In the genomic region with DNA sequence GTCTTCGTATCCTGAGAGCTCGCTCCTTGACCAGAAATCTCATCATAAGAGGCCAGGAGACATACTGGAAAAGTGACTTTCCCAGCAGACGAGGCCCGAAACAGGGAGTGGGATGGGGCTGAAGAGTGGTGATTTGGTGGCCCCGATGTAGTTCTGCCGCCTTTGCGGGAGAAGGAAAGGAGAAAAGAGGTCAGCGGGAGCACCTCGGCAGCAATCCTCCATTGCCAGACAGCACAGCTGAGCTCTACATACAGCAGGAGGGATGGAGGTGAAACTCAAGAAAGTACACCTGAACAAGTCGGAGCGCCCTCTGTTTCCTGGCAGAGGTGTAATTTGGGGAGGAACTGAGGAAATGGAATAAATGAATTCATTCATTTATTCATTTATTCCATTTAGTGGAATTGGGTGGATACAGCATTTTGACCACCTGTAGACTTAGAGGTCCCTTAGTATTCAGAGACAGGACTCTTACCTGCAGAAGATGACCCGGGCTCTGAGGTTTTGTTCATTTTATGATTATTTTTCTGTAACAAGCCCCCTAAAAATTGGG, we compare ENCODE assay signal across 8 cellular contexts. TPM values are rescaled to one million over a fixed set of nuclear protein-coding genes. Genes with fewer than 3 reads are reported as not detected.
DNase-seq lines count a peak whose midpoint lies in the region; ATAC-seq and TF ChIP-seq lines count a peak whose summit lies in the region.

No MANE protein-coding gene starts in this region.

- H3K9me2 ChIP-seq in PC-9 (ENCODE audit: insufficient read depth), result no peaks in the 10 kb centered on the region

- no peaks in the 10 kb centered on the region for H4K20me1 ChIP-seq in PC-9 (ENCODE audit: insufficient read depth)
- no peaks in the 10 kb centered on the region for H4K20me1 ChIP-seq in fibroblast of lung (ENCODE audit: control insufficient read depth, extremely low read depth, insufficient read depth, low read length)

- peaks cover 12% of the 10 kb centered on the region for H3K79me2 ChIP-seq in PC-9 (ENCODE audit: low read depth)
- H3K79me2 ChIP-seq in fibroblast of lung (ENCODE audit: control insufficient read depth, insufficient read depth, low read length), result no peaks in the 10 kb centered on the region

- H3F3A ChIP-seq in PC-9 (ENCODE audit: insufficient read depth, low read depth), result peaks cover 52% of the 10 kb centered on the region; the same call in 1 of the 2 replicates

- CTCF ChIA-PET in PC-9 (lab: Charles Lee), result interaction anchor here (0.6 to 2.4 kb wide), 9 partner anchors 12 to 456 kb away, joined by 3 to 28 read pairs (median 4); no protein-coding TSS in a partner anchor

- H3K9me3 ChIP-seq in PC-9 (ENCODE audit: insufficient read depth, low read depth) (no peaks in the 10 kb centered on the region), fibroblast of lung (ENCODE audit: control insufficient read depth, insufficient read depth, low read depth, low read length) (no peaks in the 10 kb centered on the region), psoas muscle (no peaks in the 10 kb centered on the region)

- no TSS peak for BruUV-seq in PC-9 (replicated peaks; lab: Mats Ljungman, UMichigan)

- intact Hi-C loops in PC-9 (cut with micrococcal nuclease; ENCODE audit: unreplicated experiment), result loop anchor here (1.0 to 5.0 kb wide), 5 partner anchors 28 to 224 kb away; partner anchors contain the start of genes POLR1H, TRIM26 and TRIM39
- intact Hi-C loops in psoas muscle (cut with DNase I), result loop anchor here (1.0 to 5.0 kb wide), 3 partner anchors 27 to 69 kb away; no protein-coding TSS in a partner anchor

- no peak for ATAC-seq in psoas muscle
- no peak for ATAC-seq in HG02759 (IDR thresholded peaks at IDR 0.05; ENCODE audit: unreplicated experiment)

- H3K4me2 ChIP-seq in PC-9 (0 out of 2 replicates have a peak overlapping the region, but pooled peaks have one; percentile 87), fibroblast of lung (ENCODE audit: extremely low read depth, insufficient read depth, low read length) (peak overlapping the region; percentile 91)

- POLR2A ChIA-PET in PC-9 (lab: Charles Lee; ENCODE audit: unreplicated experiment), result interaction anchor here (0.6 to 0.7 kb wide), 2 partner anchors 11 to 242 kb away, joined by 3 to 8 read pairs; no protein-coding TSS in a partner anchor

- H3K27ac ChIP-seq in PC-9 (no peak overlapping the region), fibroblast of lung (ENCODE audit: insufficient read depth, low read length) (no peak overlapping the region), psoas muscle (peak overlapping the region; percentile 10)

- H3K27me3 ChIP-seq in PC-9 (ENCODE audit: insufficient read depth, low read depth), result no peaks in the 10 kb centered on the region
- peaks cover 25% of the 10 kb centered on the region for H3K27me3 ChIP-seq in fibroblast of lung (ENCODE audit: control insufficient read depth, insufficient read depth, low read length)
- peaks cover 0 to 44% (median 13%) of the 10 kb centered on the region in 3 donors for H3K27me3 ChIP-seq in psoas muscle (ENCODE audit: insufficient read depth in 3 of 3, low read length in 2 of 3)

- TF ChIP-seq CTCF in PC-9 (conservative IDR thresholded peaks at IDR 0.05), result no peak
- no peak for TF ChIP-seq CTCF in fibroblast of lung (conservative IDR thresholded peaks at IDR 0.05 in 1 of 2, IDR thresholded peaks at IDR 0.05 in 1 of 2; ENCODE audit: low read depth in 1 of 2, low read length in 2 of 2)
- TF ChIP-seq CTCF in psoas muscle (IDR thresholded peaks at IDR 0.05), result no peak

- no peak overlapping the region for H2AFZ ChIP-seq in PC-9
- peak overlapping the region; percentile 73 for H2AFZ ChIP-seq in fibroblast of lung (ENCODE audit: low read length)

- H3K4me1 ChIP-seq in PC-9 (replicated peaks; ENCODE audit: insufficient read depth) (peaks cover 53% of the 10 kb centered on the region), fibroblast of lung (ENCODE audit: control insufficient read depth, extremely low read depth, insufficient read depth, low read length) (peaks cover 3% of the 10 kb centered on the region), psoas muscle (peaks cover 24% of the 10 kb centered on the region)

- no peak for DNase-seq in PC-9
- no peak for DNase-seq in fibroblast of lung (ENCODE audit: low read depth in 2 of 2)
- no peak for DNase-seq in psoas muscle
- no peak for DNase-seq in islet precursor cell
- no peak for DNase-seq in NCI-H510A (lab: John Stamatoyannopoulos, UW)
- DNase-seq in cerebellar cortex (ENCODE audit: low spot score), result no peak

- H3K4me3 ChIP-seq in GM08714 (ENCODE audit: low read length) (peak overlapping the region; percentile 18; the same call in 1 of the 2 replicates), PC-9 (no peak overlapping the region), fibroblast of lung (replicated peaks in 1 of 4; ENCODE audit: control extremely low read depth in 1 of 4, insufficient read depth in 1 of 4, low read depth in 3 of 4, low read length in 4 of 4) (peak overlapping the region; percentile 28 to 50 (median 42)), psoas muscle (peak overlapping the region; percentile 61)

- H3K9ac ChIP-seq in fibroblast of lung (ENCODE audit: insufficient read depth, low read length), result no peak overlapping the region

- 13 to 25% (median 20%) methylated on average over 12 of the region's 12 CpGs for WGBS in psoas muscle, 3 donors

- peaks cover 7% of the 10 kb centered on the region; the same call in 1 of the 2 replicates for H3K36me3 ChIP-seq in PC-9 (ENCODE audit: low read depth)
- no peaks in the 10 kb centered on the region for H3K36me3 ChIP-seq in fibroblast of lung (ENCODE audit: control insufficient read depth, insufficient read depth, low read length)
- H3K36me3 ChIP-seq in psoas muscle (ENCODE audit: insufficient read depth in 1 of 2, low read depth in 1 of 2), result no peaks in the 10 kb centered on the region

RNA-seq across cellular contexts. Expression of gene TRIM31, which starts 9.2 kb away (rescaled TPM):
- total RNA-seq in PC-9 (2021), result not detected in 2 replicates
- total RNA-seq in fibroblast of lung, result not detected in 2 replicates
- not detected in 2 replicates for polyA plus RNA-seq in fibroblast of lung
- polyA plus RNA-seq in fibroblast of lung (2012), result not detected in 2 replicates
- polyA minus RNA-seq in fibroblast of lung (ENCODE audit: low replicate concordance), result not detected in 2 replicates
- not detected for total RNA-seq in psoas muscle
- polyA plus RNA-seq in psoas muscle, result under 1 TPM in 2 of 3 donors, not detected in 1; 0.01 to 0.15 TPM

RNA-seq across cellular contexts. Expression of gene RNF39, which starts 28.1 kb away (rescaled TPM):
- 7.3 and 7.5 TPM in 2 replicates for total RNA-seq in PC-9 (2021)
- total RNA-seq in fibroblast of lung, result not detected in 2 replicates
- not detected in 2 replicates for polyA plus RNA-seq in fibroblast of lung
- 0.23 and 0.57 TPM in 2 replicates for polyA plus RNA-seq in fibroblast of lung (2012)
- polyA minus RNA-seq in fibroblast of lung (ENCODE audit: low replicate concordance), result not detected in 2 replicates
- total RNA-seq in psoas muscle, result not detected
- under 1 TPM in 1 of 3 donors, not detected in 2; 0.03 TPM for polyA plus RNA-seq in psoas muscle

RNA-seq across cellular contexts. Expression of gene TRIM40, which starts 32.2 kb away (rescaled TPM):
- total RNA-seq in PC-9 (2021), result not detected in 2 replicates
- total RNA-seq in fibroblast of lung, result not detected in 2 replicates
- not detected in 2 replicates for polyA plus RNA-seq in fibroblast of lung
- polyA plus RNA-seq in fibroblast of lung (2012), result not detected in 2 replicates
- not detected in 2 replicates for polyA minus RNA-seq in fibroblast of lung (ENCODE audit: low replicate concordance)
- total RNA-seq in psoas muscle, result not detected
- under 1 TPM in 1 of 3 donors, not detected in 2; 0.03 TPM for polyA plus RNA-seq in psoas muscle

RNA-seq across cellular contexts. Expression of gene PPP1R11, which starts 36.7 kb away (rescaled TPM):
- total RNA-seq in PC-9 (2021), result 48.3 and 49.3 TPM in 2 replicates
- total RNA-seq in fibroblast of lung, result 13.9 and 16.8 TPM in 2 replicates
- 52.4 and 53.6 TPM in 2 replicates for polyA plus RNA-seq in fibroblast of lung
- polyA plus RNA-seq in fibroblast of lung (2012), result 44.8 and 45.8 TPM in 2 replicates
- 48.6 and 56.9 TPM in 2 replicates for polyA minus RNA-seq in fibroblast of lung (ENCODE audit: low replicate concordance)
- 10 to 100 TPM; 31.9 to 48.5 (median 37.8) TPM for total RNA-seq in psoas muscle
- polyA plus RNA-seq in psoas muscle, result 10 to 100 TPM; 59.4 to 81.2 (median 79.8) TPM

RNA-seq across cellular contexts. Expression of gene POLR1H, which starts 42.6 kb away (rescaled TPM):
- 33.3 and 37.6 TPM in 2 replicates for total RNA-seq in PC-9 (2021)
- 42.1 and 46.1 TPM in 2 replicates for total RNA-seq in fibroblast of lung
- polyA plus RNA-seq in fibroblast of lung, result 21.1 and 25.0 TPM in 2 replicates
- polyA plus RNA-seq in fibroblast of lung (2012), result 29.2 and 32.4 TPM in 2 replicates
- 28.0 and 28.3 TPM in 2 replicates for polyA minus RNA-seq in fibroblast of lung (ENCODE audit: low replicate concordance)
- total RNA-seq in psoas muscle, result 10 to 100 TPM; 15.4 to 25.9 (median 20.2) TPM
- polyA plus RNA-seq in psoas muscle, result 10 to 100 TPM; 23.7 to 32.9 (median 32.4) TPM
